ENCODE assay signal across 10 cellular contexts in the genomic region with DNA sequence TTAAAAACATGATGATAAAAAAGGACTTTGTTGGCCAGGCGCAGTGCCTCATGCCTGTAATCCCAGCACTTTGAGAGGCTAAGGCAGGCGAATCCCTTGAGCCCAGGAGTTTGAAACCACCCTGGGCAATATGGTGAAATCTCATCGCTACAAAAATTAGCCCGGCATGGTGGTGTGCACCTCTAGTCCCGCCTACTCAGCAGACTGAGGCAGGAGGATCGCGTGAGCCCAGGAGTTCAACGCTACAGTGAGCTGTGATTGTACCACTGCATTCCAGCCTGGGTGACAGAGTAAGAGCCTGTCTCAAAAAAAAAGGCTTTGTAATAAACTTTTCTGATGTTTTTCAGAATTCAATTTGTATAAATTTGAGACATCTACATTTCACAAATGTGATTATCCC.
A peak's percentile ranks its signal among the peaks of the same experiment; 100 is the strongest.
DNase-seq lines count a peak whose midpoint lies in the region; ATAC-seq and TF ChIP-seq lines count a peak whose summit lies in the region.
"Had no signal": no experiment of that assay in that cellular context is flagged by ENCODE, and none has a peak within 500 bp of the region (broad histone marks: within the 10 kb centered on the region; RNA-seq: fewer than 3 reads in every experiment).

No MANE protein-coding gene starts in this region.

- peaks cover 66% of the 10 kb centered on the region for H3K4me1 Mint-ChIP-seq in activated CD8-positive, alpha-beta memory T cell treated with anti-CD3 and anti-CD28 coated beads, Interleukin-2, amount 10 ng/mL, durations not matched to agents 7 days and 5 days
- H3K4me1 Mint-ChIP-seq in stimulated activated effector memory CD8-positive, alpha-beta T cell treated with anti-CD3 and anti-CD28 coated beads, Interleukin-12 subunit alpha, Interleukin-12 subunit beta, amount 100 ng/mL, for 72 hours: peaks cover 80% of the 10 kb centered on the region

- H3K4me3 ChIP-seq in ascending aorta: no peak overlapping the region

- no peaks in the 10 kb centered on the region for H3K27me3 ChIP-seq in ascending aorta

- DNase-seq in activated CD8-positive, alpha-beta memory T cell treated with anti-CD3 and anti-CD28 coated beads, Interleukin-2, amount 10 ng/mL, durations not matched to agents 7 days and 5 days: no peak
- no peak for DNase-seq in activated CD8-positive, alpha-beta memory T cell treated with anti-CD3 and anti-CD28 coated beads, Interleukin-2, amount 50 U/mL, for 48 hours
- peak in 1 of 2 donors; percentile 19 for DNase-seq in ascending aorta (ENCODE audit: low spot score in 2 of 2)
- DNase-seq in stimulated activated effector memory CD8-positive, alpha-beta T cell treated with anti-CD3 and anti-CD28 coated beads, Interleukin-12 subunit alpha, Interleukin-12 subunit beta, amount 100 ng/mL, for 72 hours (ENCODE audit: low spot score in 2 of 2): no peak
- no peak for DNase-seq in cerebellum (ENCODE audit: low spot score)
- DNase-seq in NCI-H2029 treated with DMSO at 0.1 percent for 48 hours (lab: John Stamatoyannopoulos, UW): no peak
- DNase-seq: ACHN, NCI-H1930 had no signal

- no peaks in the 10 kb centered on the region for H3K9me3 ChIP-seq in ascending aorta

- no peak for ATAC-seq in activated CD8-positive, alpha-beta memory T cell treated with anti-CD3 and anti-CD28 coated beads, Interleukin-2, amount 10 ng/mL, durations not matched to agents 7 days and 5 days
- peak; percentile 19 for ATAC-seq in HG02610 (IDR thresholded peaks at IDR 0.05; ENCODE audit: unreplicated experiment)
- ATAC-seq in stimulated activated effector memory CD8-positive, alpha-beta T cell treated with anti-CD3 and anti-CD28 coated beads, Interleukin-12 subunit alpha, Interleukin-12 subunit beta, amount 100 ng/mL, for 72 hours: peak; percentile 16
- no peak for ATAC-seq in HG02938 (IDR thresholded peaks at IDR 0.05; ENCODE audit: unreplicated experiment)

- no peak for TF ChIP-seq CTCF in ascending aorta (IDR thresholded peaks at IDR 0.05)

- peak overlapping the region; percentile 92 for H3K27ac Mint-ChIP-seq in activated CD8-positive, alpha-beta memory T cell treated with anti-CD3 and anti-CD28 coated beads, Interleukin-2, amount 10 ng/mL, durations not matched to agents 7 days and 5 days
- peak overlapping the region; percentile 90 for H3K27ac Mint-ChIP-seq in stimulated activated effector memory CD8-positive, alpha-beta T cell treated with anti-CD3 and anti-CD28 coated beads, Interleukin-12 subunit alpha, Interleukin-12 subunit beta, amount 100 ng/mL, for 72 hours

- peak overlapping the region; percentile 2 to 71 for H3K27ac ChIP-seq in ascending aorta

- no peaks in the 10 kb centered on the region for H3K9me3 Mint-ChIP-seq in activated CD8-positive, alpha-beta memory T cell treated with anti-CD3 and anti-CD28 coated beads, Interleukin-2, amount 10 ng/mL, durations not matched to agents 7 days and 5 days (ENCODE audit: low read depth)
- H3K9me3 Mint-ChIP-seq in stimulated activated effector memory CD8-positive, alpha-beta T cell treated with anti-CD3 and anti-CD28 coated beads, Interleukin-12 subunit alpha, Interleukin-12 subunit beta, amount 100 ng/mL, for 72 hours: no peaks in the 10 kb centered on the region

- peak overlapping the region; percentile 61 for H3K4me3 Mint-ChIP-seq in activated CD8-positive, alpha-beta memory T cell treated with anti-CD3 and anti-CD28 coated beads, Interleukin-2, amount 10 ng/mL, durations not matched to agents 7 days and 5 days
- H3K4me3 Mint-ChIP-seq in stimulated activated effector memory CD8-positive, alpha-beta T cell treated with anti-CD3 and anti-CD28 coated beads, Interleukin-12 subunit alpha, Interleukin-12 subunit beta, amount 100 ng/mL, for 72 hours: peak overlapping the region; percentile 69

- no peaks in the 10 kb centered on the region for H3K27me3 Mint-ChIP-seq in activated CD8-positive, alpha-beta memory T cell treated with anti-CD3 and anti-CD28 coated beads, Interleukin-2, amount 10 ng/mL, durations not matched to agents 7 days and 5 days

- intact Hi-C loops in ascending aorta (cut with DNase I): loop anchor here (5.0 kb wide), 1 partner anchor 60 kb away; a partner anchor contains a TSS

- no peaks in the 10 kb centered on the region for H3K36me3 ChIP-seq in ascending aorta

- H3K36me3 Mint-ChIP-seq in activated CD8-positive, alpha-beta memory T cell treated with anti-CD3 and anti-CD28 coated beads, Interleukin-2, amount 10 ng/mL, durations not matched to agents 7 days and 5 days: peaks cover 3% of the 10 kb centered on the region
- H3K36me3 Mint-ChIP-seq in stimulated activated effector memory CD8-positive, alpha-beta T cell treated with anti-CD3 and anti-CD28 coated beads, Interleukin-12 subunit alpha, Interleukin-12 subunit beta, amount 100 ng/mL, for 72 hours: peaks cover 13% of the 10 kb centered on the region

- CTCF ChIA-PET in activated CD8-positive, alpha-beta memory T cell treated with anti-CD3 and anti-CD28 coated beads, Interleukin-2, amount 10 ng/mL, durations not matched to agents 7 days and 5 days (lab: Charles Lee): interaction anchor here (1.0 to 3.6 kb wide), 5 partner anchors 9 to 148 kb away, joined by 3 to 16 read pairs (median 9); a partner anchor contains a TSS

- H3K4me1 ChIP-seq in ascending aorta: peaks cover 10 to 25% of the 10 kb centered on the region in 2 donors

Comparison
In these comparisons a context has a peak if more than half of its experiments do, and no peak if none do; other contexts are left out.
1. ATAC-seq: peak in HG02610 (single experiment) and stimulated activated effector memory CD8-positive, alpha-beta T cell treated with anti-CD3 and anti-CD28 coated beads, Interleukin-12 subunit alpha, Interleukin-12 subunit beta, amount 100 ng/mL, for 72 hours (single experiment); none in activated CD8-positive, alpha-beta memory T cell treated with anti-CD3 and anti-CD28 coated beads, Interleukin-2, amount 10 ng/mL, durations not matched to agents 7 days and 5 days (single experiment) and HG02938 (single experiment).